Comparison of ENCODE assay signal across 1 cellular context in the genomic region with DNA sequence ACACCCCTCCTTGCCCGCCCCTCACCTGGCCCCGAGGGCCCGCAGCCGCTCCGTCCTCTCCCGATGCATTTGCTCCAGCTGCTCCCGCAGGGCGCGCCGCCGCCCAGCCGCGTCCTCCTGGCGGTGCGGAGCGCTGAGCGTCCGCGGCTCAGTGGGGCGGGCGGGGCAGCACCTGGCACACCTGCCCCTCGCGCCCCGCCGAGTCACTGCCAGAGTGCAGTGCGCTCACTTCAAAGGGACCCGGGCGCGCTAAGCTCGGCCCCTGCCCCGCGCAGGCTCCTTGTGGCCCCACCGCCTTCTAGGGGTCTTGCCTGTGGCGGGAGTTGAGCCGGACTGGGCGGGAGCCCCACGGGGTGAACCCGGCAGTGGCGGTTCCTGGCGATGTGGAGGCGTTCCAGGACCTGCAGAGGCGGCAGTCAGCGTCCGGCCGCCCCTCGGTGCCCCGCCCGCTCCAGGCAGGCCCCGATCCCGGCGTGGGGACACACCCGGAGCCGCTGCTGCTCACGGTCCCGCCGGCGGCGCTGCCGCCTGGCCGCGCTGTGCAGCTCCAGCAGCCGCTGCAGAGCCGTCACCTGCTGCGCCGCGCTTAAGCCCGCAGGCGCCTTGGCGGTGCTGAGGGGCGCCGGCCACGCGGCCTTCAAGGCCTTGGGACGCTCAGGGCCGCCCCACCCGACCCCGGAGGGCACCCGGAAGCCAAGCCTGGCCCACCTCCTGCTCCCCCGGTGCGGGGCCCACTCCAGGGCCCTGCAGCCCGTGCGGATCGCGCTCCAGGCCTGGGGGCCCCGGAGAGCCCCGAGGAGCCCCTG.
TF ChIP-seq lines count a peak whose summit lies in the region.

No MANE protein-coding gene starts in this region.

TF ChIP-seq in H1, 55 proteins besides CTCF, POLR2A, EP300 and RAD21:
- TF ChIP-seq GTF2F1 (IDR thresholded peaks at IDR 0.05; ENCODE audit: borderline replicate concordance, low read depth, low read length): no peak
- TF ChIP-seq, protein P1, sequence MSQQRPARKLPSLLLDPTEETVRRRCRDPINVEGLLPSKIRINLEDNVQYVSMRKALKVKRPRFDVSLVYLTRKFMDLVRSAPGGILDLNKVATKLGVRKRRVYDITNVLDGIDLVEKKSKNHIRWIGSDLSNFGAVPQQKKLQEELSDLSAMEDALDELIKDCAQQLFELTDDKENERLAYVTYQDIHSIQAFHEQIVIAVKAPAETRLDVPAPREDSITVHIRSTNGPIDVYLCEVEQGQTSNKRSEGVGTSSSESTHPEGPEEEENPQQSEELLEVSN (IDR thresholded peaks at IDR 0.05): peak; percentile 50
- TF ChIP-seq ASH2L (IDR thresholded peaks at IDR 0.05; ENCODE audit: low read length): peak; percentile 45
- TF ChIP-seq EZH2 (IDR thresholded peaks at IDR 0.05; ENCODE audit: low read depth, low read length, severe bottlenecking): peak; percentile 34
- TF ChIP-seq SUZ12 (IDR thresholded peaks at IDR 0.05; ENCODE audit: low read length): 0 out of 2 replicates have a peak, but pooled peaks have one; percentile 48
- TF ChIP-seq HDAC2 (IDR thresholded peaks at IDR 0.05; ENCODE audit: borderline replicate concordance in 1 of 2, low read depth in 2 of 2, low read length in 2 of 2): 0 out of 4 replicates have a peak, but pooled peaks of 1 of the 2 experiments have one; percentile 51
- TF ChIP-seq SIN3A (conservative IDR thresholded peaks at IDR 0.05 in 1 of 2, IDR thresholded peaks at IDR 0.05 in 1 of 2; ENCODE audit: low read depth in 1 of 2, low read length in 2 of 2): peak in 1 of 2 experiments; percentile 53; a peak in 1 of 4 replicates
- TF ChIP-seq CREB1 (IDR thresholded peaks at IDR 0.05): peak; percentile 13; the same call in 1 of the 2 replicates
- TF ChIP-seq CEBPB (IDR thresholded peaks at IDR 0.05; ENCODE audit: low read depth, low read length): no peak
- no peak for TF ChIP-seq CTBP2 (IDR thresholded peaks at IDR 0.05; ENCODE audit: borderline replicate concordance, insufficient read depth, insufficient read length, low read length)
- TF ChIP-seq EGR1 (IDR thresholded peaks at IDR 0.05; ENCODE audit: borderline replicate concordance, low read depth, low read length): no peak
- no peak; the same call in 1 of the 2 replicates for TF ChIP-seq RBBP5 (IDR thresholded peaks at IDR 0.05; ENCODE audit: borderline replicate concordance, low read depth, low read length)
- TF ChIP-seq HDAC6 (IDR thresholded peaks at IDR 0.05; ENCODE audit: low read depth, low read length): no peak
- 0 out of 2 replicates have a peak, but pooled peaks have one; percentile 43 for TF ChIP-seq TCF12 (IDR thresholded peaks at IDR 0.05; ENCODE audit: low read depth, low read length)
- TF ChIP-seq KDM4A (IDR thresholded peaks at IDR 0.05; ENCODE audit: low read depth, low read length, severe bottlenecking): peak; percentile 90
- TF ChIP-seq JUND (IDR thresholded peaks at IDR 0.05; ENCODE audit: low read length): no peak
- TF ChIP-seq, protein P2, sequence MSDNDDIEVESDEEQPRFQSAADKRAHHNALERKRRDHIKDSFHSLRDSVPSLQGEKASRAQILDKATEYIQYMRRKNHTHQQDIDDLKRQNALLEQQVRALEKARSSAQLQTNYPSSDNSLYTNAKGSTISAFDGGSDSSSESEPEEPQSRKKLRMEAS (IDR thresholded peaks at IDR 0.05): peak; percentile 61
- no peak for TF ChIP-seq ZNF274 (IDR thresholded peaks at IDR 0.05; ENCODE audit: borderline replicate concordance, extremely low read depth, low read length)
- no peak for TF ChIP-seq RNF2 (IDR thresholded peaks at IDR 0.05; ENCODE audit: borderline replicate concordance, low read depth, low read length, missing control alignments, poor library complexity, severe bottlenecking)
